11 cellular contexts compared by ENCODE assay signal in the genomic region with DNA sequence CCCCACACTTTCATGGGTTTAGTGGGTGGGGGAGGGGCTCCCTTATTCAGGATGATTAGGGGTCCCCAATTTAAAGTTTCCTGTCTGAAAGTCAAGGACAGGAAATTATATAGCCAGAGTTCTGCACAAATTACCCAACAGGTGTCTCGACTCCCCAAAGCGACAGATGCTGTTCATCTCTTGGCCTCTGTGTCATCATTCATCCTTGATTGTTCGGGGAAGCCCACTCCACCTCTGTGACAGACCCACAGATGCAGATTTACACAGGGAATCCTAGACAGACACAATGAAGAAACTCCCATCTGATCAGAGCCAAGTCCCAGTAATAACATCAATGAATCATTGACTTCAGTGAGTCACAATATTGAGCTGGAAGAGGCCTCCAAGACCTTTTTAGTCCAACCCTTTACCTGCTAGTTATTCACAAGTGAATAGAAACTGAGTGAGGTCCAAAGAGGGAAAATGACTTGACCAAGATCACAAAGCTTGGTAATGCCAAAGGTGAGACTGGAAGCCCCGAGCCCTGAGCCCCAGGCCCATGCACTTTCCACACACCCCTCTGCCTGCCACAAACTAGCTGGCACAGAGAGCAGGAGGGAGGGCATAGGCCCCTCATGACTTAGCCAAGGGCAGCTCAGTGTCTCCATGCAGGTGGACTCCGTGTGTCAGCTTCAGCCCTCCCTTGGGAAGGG. TPM values are rescaled to one million over a fixed set of nuclear protein-coding genes. Genes with fewer than 3 reads are reported as not detected.
DNase-seq lines count a peak whose midpoint lies in the region; ATAC-seq, FAIRE-seq and TF ChIP-seq lines count a peak whose summit lies in the region.
"Had no signal": no experiment of that assay in that cellular context is flagged by ENCODE, and none has a peak within 500 bp of the region (broad histone marks: within the 10 kb centered on the region; RNA-seq: fewer than 3 reads in every experiment).

No MANE protein-coding gene starts in this region.

- ATAC-seq in HG02798 (IDR thresholded peaks at IDR 0.05; ENCODE audit: poor library complexity, unreplicated experiment) = no peak
- ATAC-seq in HG02973 (IDR thresholded peaks at IDR 0.05; ENCODE audit: unreplicated experiment) = no peak

- intact Hi-C loops in esophagus squamous epithelium (cut with DNase I) = loop anchor here (5.0 to 10.0 kb wide), 2 partner anchors 55 to 228 kb away; no protein-coding TSS in a partner anchor

- peak overlapping the region; percentile 37 to 84 (median 60) for H3K27ac ChIP-seq in esophagus squamous epithelium
- H3K27ac ChIP-seq in skin epidermis = peak overlapping the region in 20 of 21 experiments; percentile 9 to 91 (median 74)
- H3K27ac ChIP-seq: VCaP had no signal

- 30 to 70% methylated on average over 3 to 5 of the region's 5 CpGs for WGBS in esophagus squamous epithelium, 2 donors

- H3K36me3 ChIP-seq in esophagus squamous epithelium = no peaks in the 10 kb centered on the region
- H3K36me3 ChIP-seq: thoracic aorta had no signal

- peaks cover 0 to 10% (median 0%) of the 10 kb centered on the region in 4 donors for H3K27me3 ChIP-seq in esophagus squamous epithelium

- DNase-seq in GM12891 (ENCODE audit: insufficient read length, low spot score) (no peak), RKO (ENCODE audit: low spot score) (peak; percentile 52), esophagus squamous epithelium (lab: John Stamatoyannopoulos, UW) (no peak), NCI-H1930 (lab: John Stamatoyannopoulos, UW) (no peak), NCI-H510A treated with DMSO at 0.1 percent for 48 hours (lab: John Stamatoyannopoulos, UW) (no peak)

- TF ChIP-seq POLR2A in GM12891 (IDR thresholded peaks at IDR 0.05; ENCODE audit: low read depth, low read length) = no peak
- TF ChIP-seq POLR2A in esophagus squamous epithelium (IDR thresholded peaks at IDR 0.05) = no peak

- peaks cover 29 to 50% (median 41%) of the 10 kb centered on the region in 3 donors for H3K4me1 ChIP-seq in esophagus squamous epithelium

- no peak for TF ChIP-seq CTCF in esophagus squamous epithelium (IDR thresholded peaks at IDR 0.05)

- H3K9me3 ChIP-seq in esophagus squamous epithelium = no peaks in the 10 kb centered on the region
- H3K9me3 ChIP-seq: thoracic aorta had no signal

- H3K4me3 ChIP-seq in esophagus squamous epithelium (no peak overlapping the region), skin epidermis (no peak overlapping the region)
- H3K4me3 ChIP-seq: thoracic aorta had no signal

- peak; percentile 50 for FAIRE-seq in GM12891 (lab: Jason Lieb, UNC)
- FAIRE-seq: islet of Langerhans had no signal

TF ChIP-seq in GM12891, 5 proteins besides CTCF, POLR2A, EP300 and RAD21:
- TF ChIP-seq PAX5 (IDR thresholded peaks at IDR 0.05; ENCODE audit: insufficient read depth, low read length, severe bottlenecking) (no peak), POU2F2 (IDR thresholded peaks at IDR 0.05; ENCODE audit: low read depth, low read length) (no peak), TAF1 (IDR thresholded peaks at IDR 0.05; ENCODE audit: low read depth, low read length) (no peak), POLR2AphosphoS5 (IDR thresholded peaks at IDR 0.05; ENCODE audit: low read depth, low read length) (no peak)
TF ChIP-seq in GM12891: peak in this region for 0.

RNA-seq across cellular contexts. Expression of a gene that starts 7.9 kb away (rescaled TPM):
- 340 TPM for polyA plus RNA-seq in GM12891 (2012; ENCODE audit: low read depth, missing spikeins)
- 100 to 1,000 TPM; 177 to 369 (median 237) TPM for total RNA-seq in esophagus squamous epithelium
